16 cellular contexts compared by ENCODE assay signal in genomic region chr12:82474181-82474797, GRCh38.
DNase-seq lines count a peak whose midpoint lies in the region; ATAC-seq and TF ChIP-seq lines count a peak whose summit lies in the region.
"Had no signal": no experiment of that assay in that cellular context is flagged by ENCODE, and none has a peak within 500 bp of the region (broad histone marks: within the 10 kb centered on the region; RNA-seq: fewer than 3 reads in every experiment).

No MANE protein-coding gene starts in this region.

- intact Hi-C loops in esophagus muscularis mucosa (cut with DNase I), result no loop called here

- H3K27ac Mint-ChIP-seq in natural killer cell treated with Interleukin-12 subunit alpha and Interleukin-12 subunit beta and Interleukin-15 and Interleukin-18, amount 100 ng/mL, for 72 hours, result no peak overlapping the region

- peaks cover 0 to 9% (median 0%) of the 10 kb centered on the region in 4 donors for H3K9me3 ChIP-seq in esophagus muscularis mucosa
- H3K9me3 ChIP-seq: adrenal gland had no signal

- 100% methylated on average over 2 of the region's 2 CpGs for WGBS in esophagus muscularis mucosa

- no peaks in the 10 kb centered on the region for H3K27me3 Mint-ChIP-seq in natural killer cell treated with Interleukin-12 subunit alpha and Interleukin-12 subunit beta and Interleukin-15 and Interleukin-18, amount 100 ng/mL, for 72 hours

- DNase-seq in NCI-H1694 (lab: John Stamatoyannopoulos, UW) (no peak), T1000 (lab: John Stamatoyannopoulos, UW) (no peak), esophagus muscularis mucosa (ENCODE audit: extremely low spot score) (no peak)
- DNase-seq in natural killer cell treated with Interleukin-12 subunit alpha and Interleukin-12 subunit beta and Interleukin-15 and Interleukin-18, amount 100 ng/mL, for 72 hours (ENCODE audit: low spot score), result no peak
- DNase-seq: activated CD4-positive, CD25-positive, alpha-beta regulatory T cell treated with anti-CD3 and anti-CD28 coated beads, Interleukin-2, amount 50 U/mL, for 72 hours; activated T-cell treated with anti-CD3 and anti-CD28 coated beads, Interleukin-2, amount 50 U/mL, for 48 hours; adrenal gland; NCI-H187 treated with DMSO at 0.1 percent for 48 hours; retina; stimulated activated CD4-positive, alpha-beta T cell treated with anti-CD3 and anti-CD28 coated beads, Interleukin-2, amount 100 ng/mL, for 48 hours; stimulated activated naive CD4-positive, alpha-beta T cell had no signal

- TF ChIP-seq EP300 in esophagus muscularis mucosa (IDR thresholded peaks at IDR 0.05), result no peak

- peaks cover 9% of the 10 kb centered on the region for H3K9me3 Mint-ChIP-seq in natural killer cell treated with Interleukin-12 subunit alpha and Interleukin-12 subunit beta and Interleukin-15 and Interleukin-18, amount 100 ng/mL, for 72 hours

- H3K4me3 Mint-ChIP-seq in natural killer cell treated with Interleukin-12 subunit alpha and Interleukin-12 subunit beta and Interleukin-15 and Interleukin-18, amount 100 ng/mL, for 72 hours, result no peak overlapping the region

- no peak overlapping the region for H3K4me3 ChIP-seq in esophagus muscularis mucosa
- H3K4me3 ChIP-seq: adrenal gland, K562 had no signal

- no peaks in the 10 kb centered on the region for H3K4me1 ChIP-seq in esophagus muscularis mucosa
- H3K4me1 ChIP-seq: adrenal gland had no signal

- ATAC-seq in GM18508 (IDR thresholded peaks at IDR 0.05; ENCODE audit: insufficient read depth, unreplicated experiment), result peak; percentile 75
- peak; percentile 66 for ATAC-seq in GM21367 (IDR thresholded peaks at IDR 0.05; ENCODE audit: unreplicated experiment)
- peak; percentile 96 for ATAC-seq in HG02840 (IDR thresholded peaks at IDR 0.05; ENCODE audit: low FRiP score, unreplicated experiment)
- ATAC-seq in HG03469 (IDR thresholded peaks at IDR 0.05; ENCODE audit: unreplicated experiment), result peak; percentile 76
- ATAC-seq in natural killer cell treated with Interleukin-12 subunit alpha and Interleukin-12 subunit beta and Interleukin-15 and Interleukin-18, amount 100 ng/mL, for 72 hours, result no peak
- ATAC-seq: K562 had no signal

- peaks cover 21% of the 10 kb centered on the region for H3K36me3 Mint-ChIP-seq in natural killer cell treated with Interleukin-12 subunit alpha and Interleukin-12 subunit beta and Interleukin-15 and Interleukin-18, amount 100 ng/mL, for 72 hours

- H3K4me1 Mint-ChIP-seq in natural killer cell treated with Interleukin-12 subunit alpha and Interleukin-12 subunit beta and Interleukin-15 and Interleukin-18, amount 100 ng/mL, for 72 hours (ENCODE audit: low read depth in 2 of 2), result no peaks in the 10 kb centered on the region

- TF ChIP-seq POLR2A in esophagus muscularis mucosa (IDR thresholded peaks at IDR 0.05; ENCODE audit: low read depth), result no peak

- no peak for TF ChIP-seq CTCF in esophagus muscularis mucosa (IDR thresholded peaks at IDR 0.05)

- H3K27ac ChIP-seq in esophagus muscularis mucosa (replicated peaks in 1 of 4), result no peak overlapping the region
- H3K27ac ChIP-seq: adrenal gland had no signal

- no peaks in the 10 kb centered on the region for H3K27me3 ChIP-seq in esophagus muscularis mucosa
- H3K27me3 ChIP-seq: adrenal gland had no signal

- H3K36me3 ChIP-seq in esophagus muscularis mucosa, result peaks cover 0 to 39% (median 29%) of the 10 kb centered on the region in 4 donors
- H3K36me3 ChIP-seq: adrenal gland had no signal

Comparison
In these comparisons a context has a peak if more than half of its experiments do, and no peak if none do; other contexts are left out.
1. ATAC-seq: peak in GM18508 (single experiment), GM21367 (single experiment), HG02840 (single experiment) and HG03469 (single experiment); none in natural killer cell treated with Interleukin-12 subunit alpha and Interleukin-12 subunit beta and Interleukin-15 and Interleukin-18, amount 100 ng/mL, for 72 hours (0 of 2).